Comparison of ENCODE assay signal across 30 cellular contexts in the genomic region with DNA sequence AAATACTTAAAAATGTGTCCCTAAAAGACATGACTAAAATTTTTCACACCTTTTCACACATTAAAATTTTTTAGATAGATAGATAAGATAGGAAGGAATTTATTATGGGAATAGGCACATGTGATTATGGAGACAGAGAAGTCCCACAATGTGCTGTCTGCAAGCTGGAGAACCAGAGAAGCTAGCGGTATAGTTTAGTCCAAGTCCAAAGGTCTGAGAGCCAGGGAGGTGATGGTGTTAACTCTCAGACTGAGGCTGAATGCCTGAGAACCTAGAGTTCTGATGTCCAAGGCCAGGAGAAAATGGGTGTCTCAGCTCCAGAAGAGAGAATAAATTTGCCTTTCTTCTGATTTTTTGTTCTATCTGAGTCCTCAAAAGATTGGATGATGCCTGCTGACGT.
"Had no signal": no experiment of that assay in that cellular context is flagged by ENCODE, and none has a peak within 500 bp of the region (broad histone marks: within the 10 kb centered on the region; RNA-seq: fewer than 3 reads in every experiment).

No MANE protein-coding gene starts in this region.

- H3K4me1 ChIP-seq: lower lobe of right lung had no signal

- ATAC-seq: effector memory CD8-positive, alpha-beta T cell; esophagus mucosa; gastrocnemius medialis; heart right ventricle; left colon; left lobe of liver; lower lobe of right lung; naive thymus-derived CD4-positive, alpha-beta T cell had no signal

- H3K27me3 ChIP-seq: dorsolateral prefrontal cortex, esophagus squamous epithelium, gastrocnemius medialis, heart right ventricle had no signal

- DNase-seq: dermis blood vessel endothelial cell; dorsolateral prefrontal cortex; effector CD8-positive, alpha-beta T cell; effector memory CD8-positive, alpha-beta T cell; endodermal cell; erythroblast; esophagus squamous epithelium; foreskin fibroblast; foreskin melanocyte; gastrocnemius medialis; glutamatergic neuron; head of caudate nucleus; heart right ventricle; hypothalamus; immature natural killer cell; islet precursor cell; kidney; kidney glomerular epithelial cell; left colon; left ventricle myocardium inferior; lower lobe of right lung; mesendoderm; midbrain; naive thymus-derived CD4-positive, alpha-beta T cell had no signal

- H3K4me3 Mint-ChIP-seq: effector memory CD8-positive, alpha-beta T cell; endodermal cell; immature natural killer cell; naive thymus-derived CD4-positive, alpha-beta T cell had no signal

- H3K27ac ChIP-seq: coronary artery, dorsolateral prefrontal cortex, epithelial cell of prostate, esophagus squamous epithelium, gastrocnemius medialis, heart right ventricle, left ventricle myocardium inferior, lower lobe of right lung had no signal

- H3K4me3 ChIP-seq: coronary artery, dorsolateral prefrontal cortex, esophagus squamous epithelium, gastrocnemius medialis, heart right ventricle, left ventricle myocardium inferior, lower lobe of right lung had no signal

- H3K9me3 ChIP-seq: esophagus squamous epithelium, gastrocnemius medialis, heart right ventricle, left ventricle myocardium inferior, lower lobe of right lung had no signal

- FAIRE-seq: colon, endometrium had no signal

- H3K9me3 Mint-ChIP-seq: effector memory CD8-positive, alpha-beta T cell; endodermal cell; immature natural killer cell; naive thymus-derived CD4-positive, alpha-beta T cell had no signal

- H3K27ac Mint-ChIP-seq: effector memory CD8-positive, alpha-beta T cell; endodermal cell had no signal

- H3K36me3 ChIP-seq: gastrocnemius medialis, left ventricle myocardium inferior had no signal

- H3K27me3 Mint-ChIP-seq: effector memory CD8-positive, alpha-beta T cell; naive thymus-derived CD4-positive, alpha-beta T cell had no signal

- H3K4me1 Mint-ChIP-seq: immature natural killer cell; naive thymus-derived CD4-positive, alpha-beta T cell had no signal
